8 cellular contexts compared by ENCODE assay signal in the genomic region with DNA sequence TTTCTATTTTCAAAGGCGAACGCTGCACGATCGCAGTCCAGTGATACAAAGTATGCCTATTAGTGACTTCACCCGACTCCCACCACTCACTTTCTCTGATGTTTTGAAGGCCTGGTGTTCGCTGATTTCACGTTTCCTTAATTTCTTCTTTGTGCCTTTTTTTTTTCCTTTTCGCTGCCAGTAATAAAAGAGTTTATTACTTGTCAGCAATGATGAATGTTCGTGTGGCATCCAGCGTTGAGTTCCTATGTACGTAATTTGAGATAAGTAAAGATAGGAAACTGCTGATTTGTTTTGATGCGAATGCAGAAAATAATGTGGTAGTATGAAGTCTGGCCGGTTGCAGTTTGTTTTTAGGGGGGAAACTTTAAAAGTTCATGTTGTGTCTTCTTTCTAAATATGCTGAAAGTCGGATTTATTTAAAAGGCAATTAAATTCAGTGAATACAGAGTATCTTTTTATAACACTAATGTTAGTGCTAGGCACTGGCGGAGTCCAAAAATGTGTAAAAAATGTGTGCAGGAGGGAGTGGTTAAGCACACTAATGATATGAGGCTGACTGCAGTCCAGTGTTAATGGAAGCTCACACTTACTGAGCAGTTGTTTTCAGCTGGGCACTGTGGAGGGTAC.
DNase-seq lines count a peak whose midpoint lies in the region; FAIRE-seq and TF ChIP-seq lines count a peak whose summit lies in the region.

No MANE protein-coding gene starts in this region.

- no peaks in the 10 kb centered on the region for H3K27me3 ChIP-seq in parathyroid adenoma (ENCODE audit: control insufficient read depth, insufficient read depth, low read length)

- H3K4me2 ChIP-seq in parathyroid adenoma (ENCODE audit: low read length): peak overlapping the region; percentile 81

- H3K9me3 ChIP-seq in parathyroid adenoma (ENCODE audit: control insufficient read depth, low read length): no peaks in the 10 kb centered on the region

- in situ Hi-C loops in GM13977 (cut with MboI; ENCODE audit: low pct_unique_long_range_greater_than_20kb, low sequenced_read_pairs, unreplicated experiment): no loop called here

- no peak for FAIRE-seq in RCC 7860 (lab: Jason Lieb, UNC)

- peak overlapping the region; percentile 77 for H3K4me3 ChIP-seq in WI38 (ENCODE audit: low read depth, low read length)
- H3K4me3 ChIP-seq in parathyroid adenoma (ENCODE audit: low read depth, low read length): peak overlapping the region; percentile 77

- H3K79me2 ChIP-seq in parathyroid adenoma: peaks cover 29% of the 10 kb centered on the region

- peak overlapping the region; percentile 93 for H2AFZ ChIP-seq in parathyroid adenoma

- no peaks in the 10 kb centered on the region for H3K36me3 ChIP-seq in parathyroid adenoma (ENCODE audit: control insufficient read depth, insufficient read depth, low read length)

- H3K27ac ChIP-seq in parathyroid adenoma: peak overlapping the region; percentile 70

- H3K4me1 ChIP-seq in parathyroid adenoma: peaks cover 3% of the 10 kb centered on the region

- DNase-seq in AG08396 (ENCODE audit: low spot score) (peak; percentile 12), HCEC 1CT (peak; percentile 18), foreskin melanocyte (peak; percentile 52), RCC 7860 (ENCODE audit: low spot score) (no peak), GM13977 (ENCODE audit: low spot score) (no peak), GM19240 (ENCODE audit: insufficient read length, low spot score) (no peak)

- peak overlapping the region; percentile 1 for H3K9ac ChIP-seq in parathyroid adenoma

- TF ChIP-seq CTCF in WI38 (IDR thresholded peaks at IDR 0.05; ENCODE audit: low read depth, low read length): no peak
- TF ChIP-seq CTCF in parathyroid adenoma (IDR thresholded peaks at IDR 0.05): no peak
- TF ChIP-seq CTCF in GM13977 (IDR thresholded peaks at IDR 0.05; ENCODE audit: extremely low read depth, insufficient read depth, missing control alignments): no peak

Comparison
In these comparisons a context has a peak if more than half of its experiments do, and no peak if none do; other contexts are left out.
1. DNase-seq: peak in AG08396 (single experiment), HCEC 1CT (single experiment) and foreskin melanocyte (single experiment); none in RCC 7860 (single experiment), GM13977 (single experiment) and GM19240 (single experiment).